ENCODE assay signal across 9 cellular contexts in genomic region chr13:30346159-30346788, GRCh38. TPM values are rescaled to one million over a fixed set of nuclear protein-coding genes. Genes with fewer than 3 reads are reported as not detected.
DNase-seq lines count a peak whose midpoint lies in the region; ATAC-seq and TF ChIP-seq lines count a peak whose summit lies in the region.
"Had no signal": no experiment of that assay in that cellular context is flagged by ENCODE, and none has a peak within 500 bp of the region (broad histone marks: within the 10 kb centered on the region; RNA-seq: fewer than 3 reads in every experiment).

No MANE protein-coding gene starts in this region.

- H3K36me3 ChIP-seq in Karpas-422 (ENCODE audit: insufficient read depth, low read length) (peaks cover 13% of the 10 kb centered on the region), testis (ENCODE audit: low read depth, missing control alignments) (no peaks in the 10 kb centered on the region), WERI-Rb-1 (no peaks in the 10 kb centered on the region)

- H3K27ac ChIP-seq in Karpas-422 (ENCODE audit: low read length) (peak overlapping the region; percentile 72), testis (no peak overlapping the region), WERI-Rb-1 (no peak overlapping the region)
- H3K27ac ChIP-seq: skin epidermis had no signal

- peaks cover 36% of the 10 kb centered on the region for H3K4me1 Mint-ChIP-seq in activated T-helper 2 cell treated with anti-CD3 and anti-CD28 coated beads, Interferon-gamma antibody, Interleukin-2, Interleukin-4, amounts not matched to agents 10 μg/mL and 5 μg/mL and 100 μg/mL, durations not matched to agents 14 hours and 24 hours and 36 hours (ENCODE audit: low read depth)

- peaks cover 45% of the 10 kb centered on the region for H3K4me1 ChIP-seq in Karpas-422 (ENCODE audit: low read length)
- H3K4me1 ChIP-seq in testis, result peaks cover 3% of the 10 kb centered on the region

- no peaks in the 10 kb centered on the region for H3K27me3 Mint-ChIP-seq in activated T-helper 2 cell treated with anti-CD3 and anti-CD28 coated beads, Interferon-gamma antibody, Interleukin-2, Interleukin-4, amounts not matched to agents 10 μg/mL and 5 μg/mL and 100 μg/mL, durations not matched to agents 14 hours and 24 hours and 36 hours (ENCODE audit: low read depth)

- DNase-seq in GM19240 (ENCODE audit: insufficient read length, low spot score) (peak; percentile 30), Karpas-422 (no peak), NCI-H1417 treated with DMSO at 0.1 percent for 48 hours (lab: John Stamatoyannopoulos, UW) (no peak), testis (no peak), WERI-Rb-1 (no peak)
- DNase-seq in activated T-helper 2 cell treated with anti-CD3 and anti-CD28 coated beads, Interferon-gamma antibody, Interleukin-2, Interleukin-4, amounts not matched to agents 10 μg/mL and 5 μg/mL and 100 μg/mL, durations not matched to agents 14 hours and 24 hours and 36 hours (ENCODE audit: low spot score), result peak; percentile 73
- DNase-seq in stimulated activated CD4-positive, alpha-beta T cell treated with anti-CD3 and anti-CD28 coated beads, TNF-alpha, amount 100 ng/mL, for 1 hour (ENCODE audit: low read depth in 3 of 3, low spot score in 1 of 3), result peak in 2 of 3 donors; percentile 7 to 21

- H3K27ac Mint-ChIP-seq in activated T-helper 2 cell treated with anti-CD3 and anti-CD28 coated beads, Interferon-gamma antibody, Interleukin-2, Interleukin-4, amounts not matched to agents 10 μg/mL and 5 μg/mL and 100 μg/mL, durations not matched to agents 14 hours and 24 hours and 36 hours, result peak overlapping the region; percentile 26

- H3K27me3 ChIP-seq in Karpas-422 (ENCODE audit: low read length) (no peaks in the 10 kb centered on the region), testis (no peaks in the 10 kb centered on the region), WERI-Rb-1 (ENCODE audit: insufficient read depth, low read depth, severe bottlenecking) (no peaks in the 10 kb centered on the region)

- H3K9me3 ChIP-seq in Karpas-422 (ENCODE audit: low read length) (no peaks in the 10 kb centered on the region), testis (no peaks in the 10 kb centered on the region), WERI-Rb-1 (ENCODE audit: severe bottlenecking) (no peaks in the 10 kb centered on the region)

- intact Hi-C loops in activated T-helper 2 cell treated with anti-CD3 and anti-CD28 coated beads, Interferon-gamma antibody, Interleukin-2, Interleukin-4, amounts not matched to agents 10 μg/mL and 5 μg/mL and 100 μg/mL, durations not matched to agents 14 hours and 24 hours and 36 hours (cut with micrococcal nuclease), result loop anchor here (2.0 kb wide), 1 partner anchor 31 kb away; no protein-coding TSS in a partner anchor
- intact Hi-C loops in testis (cut with DNase I; ENCODE audit: low total_unique reads), result no loop called here

- 84 to 90% methylated on average over 5 of the region's 5 CpGs for WGBS in testis, 2 donors

- H3K4me2 ChIP-seq in Karpas-422 (ENCODE audit: low read depth, low read length, poor library complexity, severe bottlenecking), result no peak overlapping the region

- H3K9me2 ChIP-seq in Karpas-422 (replicated peaks; ENCODE audit: insufficient read depth, low read length), result no peaks in the 10 kb centered on the region

- no peak overlapping the region for H2AFZ ChIP-seq in Karpas-422 (ENCODE audit: low read length)

- no peaks in the 10 kb centered on the region for H3K9me3 Mint-ChIP-seq in activated T-helper 2 cell treated with anti-CD3 and anti-CD28 coated beads, Interferon-gamma antibody, Interleukin-2, Interleukin-4, amounts not matched to agents 10 μg/mL and 5 μg/mL and 100 μg/mL, durations not matched to agents 14 hours and 24 hours and 36 hours

- peak overlapping the region; percentile 1 for H3K4me3 Mint-ChIP-seq in activated T-helper 2 cell treated with anti-CD3 and anti-CD28 coated beads, Interferon-gamma antibody, Interleukin-2, Interleukin-4, amounts not matched to agents 10 μg/mL and 5 μg/mL and 100 μg/mL, durations not matched to agents 14 hours and 24 hours and 36 hours (ENCODE audit: low read depth)

- TF ChIP-seq POLR2A in testis (IDR thresholded peaks at IDR 0.05), result no peak

- no peaks in the 10 kb centered on the region for H4K20me1 ChIP-seq in Karpas-422 (ENCODE audit: insufficient read depth, low read depth, low read length)

- no peak for ATAC-seq in HG03439 (IDR thresholded peaks at IDR 0.05; ENCODE audit: unreplicated experiment)

- no peak overlapping the region for H3K4me3 ChIP-seq in Karpas-422 (ENCODE audit: low read length)
- no peak overlapping the region for H3K4me3 ChIP-seq in testis
- no peak overlapping the region for H3K4me3 ChIP-seq in WERI-Rb-1 (ENCODE audit: low read depth, low read length)
- H3K4me3 ChIP-seq: skin epidermis had no signal

- no peak overlapping the region for H3K9ac ChIP-seq in Karpas-422 (ENCODE audit: low read length)

- no peak for TF ChIP-seq CTCF in testis (IDR thresholded peaks at IDR 0.05)
- no peak for TF ChIP-seq CTCF in WERI-Rb-1 (IDR thresholded peaks at IDR 0.05; ENCODE audit: low read depth, low read length)

- peaks cover 57% of the 10 kb centered on the region for H3K36me3 Mint-ChIP-seq in activated T-helper 2 cell treated with anti-CD3 and anti-CD28 coated beads, Interferon-gamma antibody, Interleukin-2, Interleukin-4, amounts not matched to agents 10 μg/mL and 5 μg/mL and 100 μg/mL, durations not matched to agents 14 hours and 24 hours and 36 hours (ENCODE audit: low read depth)

- H3K79me2 ChIP-seq in Karpas-422 (ENCODE audit: low read length), result no peaks in the 10 kb centered on the region

RNA-seq across cellular contexts. Expression of gene KATNAL1, which starts 38.9 kb away (rescaled TPM):
- total RNA-seq in Karpas-422 (2014; rRNA removed; shearing (Covaris generic); ENCODE audit: low replicate concordance), result 13.4 and 35.6 TPM in 2 replicates
- total RNA-seq in activated T-helper 2 cell treated with anti-CD3 and anti-CD28 coated beads, Interferon-gamma antibody, Interleukin-2, Interleukin-4, amounts not matched to agents 10 μg/mL and 5 μg/mL and 100 μg/mL, durations not matched to agents 14 hours and 24 hours and 36 hours, result 10.8 and 13.0 TPM in 2 replicates
- total RNA-seq in testis, result 10 to 100 TPM; 19.0 to 20.1 TPM
- polyA plus RNA-seq in testis (ENCODE audit: insufficient read depth, low read depth, low replicate concordance), result 40.5 TPM

Comparison
In these comparisons a context has a peak if more than half of its experiments do, and no peak if none do; other contexts are left out.
1. DNase-seq: peak in GM19240 (single experiment), activated T-helper 2 cell treated with anti-CD3 and anti-CD28 coated beads, Interferon-gamma antibody, Interleukin-2, Interleukin-4, amounts not matched to agents 10 μg/mL and 5 μg/mL and 100 μg/mL, durations not matched to agents 14 hours and 24 hours and 36 hours (single experiment) and stimulated activated CD4-positive, alpha-beta T cell treated with anti-CD3 and anti-CD28 coated beads, TNF-alpha, amount 100 ng/mL, for 1 hour (2 of 3); none in Karpas-422 (single experiment), NCI-H1417 treated with DMSO at 0.1 percent for 48 hours (single experiment), testis (single experiment) and WERI-Rb-1 (single experiment).